In the genomic region with DNA sequence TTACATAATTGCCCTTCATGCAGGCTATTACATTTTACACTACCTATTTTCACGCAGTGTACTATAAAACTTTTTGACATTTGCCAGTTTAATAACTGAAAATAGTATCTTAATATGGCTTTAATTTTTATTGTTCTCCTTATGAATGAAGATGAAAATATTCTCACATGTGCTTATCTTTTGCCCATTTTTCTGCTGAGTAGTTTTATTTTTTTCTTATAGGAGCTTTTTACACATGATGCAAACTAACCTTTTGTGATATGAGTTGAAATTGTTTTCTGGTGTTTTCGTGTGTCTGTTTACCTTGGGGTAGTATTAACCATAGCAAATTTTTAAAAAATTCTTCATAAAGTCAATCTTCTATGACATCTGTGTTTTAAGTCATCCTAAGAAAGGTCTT, we compare ENCODE assay signal across 9 cellular contexts. TPM values are rescaled to one million over a fixed set of nuclear protein-coding genes. Genes with fewer than 3 reads are reported as not detected.
"Had no signal": no experiment of that assay in that cellular context is flagged by ENCODE, and none has a peak within 500 bp of the region (broad histone marks: within the 10 kb centered on the region; RNA-seq: fewer than 3 reads in every experiment).

No MANE protein-coding gene starts in this region.

- ATAC-seq: GM12878 had no signal

- H3K4me3 ChIP-seq: GM12878 had no signal

- FAIRE-seq: G401.6, GM12878, GM12891, GM12892, GM18507, GM19239 had no signal

- DNase-seq: GDM1, GF-D8 had no signal

RNA-seq across cellular contexts. Expression of a gene that starts 26.3 kb away (rescaled TPM):
- total RNA-seq: G401, GM12878 had no signal
- polyA plus RNA-seq: GM12878 had no signal

RNA-seq across cellular contexts. Expression of a gene that starts 38.5 kb away (rescaled TPM):
- total RNA-seq: G401 had no signal

RNA-seq across cellular contexts. Expression of a gene that starts 51.5 kb away (rescaled TPM):
- total RNA-seq: G401, GM12878 had no signal
- polyA plus RNA-seq: GM12878 had no signal
